Comparison of ENCODE assay signal across 11 cellular contexts in genomic region chr1:199597152-199597551, GRCh38.
"Had no signal": no experiment of that assay in that cellular context is flagged by ENCODE, and none has a peak within 500 bp of the region (broad histone marks: within the 10 kb centered on the region; RNA-seq: fewer than 3 reads in every experiment).

No MANE protein-coding gene starts in this region.

- ATAC-seq: GM23338, HCT116 had no signal

- H3K36me3 ChIP-seq: HAP-1 had no signal

- H3K4me2 ChIP-seq: GM23338 had no signal

- H3K4me3 ChIP-seq: GM23248, GM23338, HAP-1 had no signal

- H3K9me3 ChIP-seq: HAP-1 had no signal

- H2AFZ ChIP-seq: GM23248, GM23338 had no signal

- H3K27ac ChIP-seq: GM23248 had no signal

- H3K9ac ChIP-seq: GM23248 had no signal

- FAIRE-seq: H1, H54 had no signal

- DNase-seq: GM23248, GOT3, H7, H9, HCEC 1CT, HFFc6 had no signal

- H3K4me1 ChIP-seq: HAP-1 had no signal
